ENCODE assay signal across 26 cellular contexts in genomic region chr3:7744850-7745249, GRCh38.
DNase-seq lines count a peak whose midpoint lies in the region; ATAC-seq and TF ChIP-seq lines count a peak whose summit lies in the region.
"Had no signal": no experiment of that assay in that cellular context is flagged by ENCODE, and none has a peak within 500 bp of the region (broad histone marks: within the 10 kb centered on the region; RNA-seq: fewer than 3 reads in every experiment).

No MANE protein-coding gene starts in this region.

- H3K4me3 Mint-ChIP-seq in stimulated activated naive B cell treated with anti-CD40 and anti-IgM and Interleukin-4, amounts not matched to agents 10 μg/mL and 1 μg/mL and 100 μg/mL, for 72 hours = no peak overlapping the region
- H3K4me3 Mint-ChIP-seq: B cell, CD14-positive monocyte, GM23338, HFFc6, IgD-negative memory B cell, T-helper 17 cell had no signal

- no peaks in the 10 kb centered on the region for H3K27me3 Mint-ChIP-seq in stimulated activated naive B cell treated with anti-CD40 and anti-IgM and Interleukin-4, amounts not matched to agents 10 μg/mL and 1 μg/mL and 100 μg/mL, for 72 hours
- H3K27me3 Mint-ChIP-seq: B cell, IgD-negative memory B cell, T-helper 17 cell had no signal

- POLR2A ChIA-PET in GM10248 (lab: Yijun Ruan, JAX) = no interaction called here

- TF ChIP-seq CTCF in GM10248 (IDR thresholded peaks at IDR 0.05; ENCODE audit: control extremely low read depth, extremely low read depth, low read depth, missing control alignments) = no peak

- H3K36me3 Mint-ChIP-seq in stimulated activated naive B cell treated with anti-CD40 and anti-IgM and Interleukin-4, amounts not matched to agents 10 μg/mL and 1 μg/mL and 100 μg/mL, for 72 hours = no peaks in the 10 kb centered on the region
- H3K36me3 Mint-ChIP-seq: CD14-positive monocyte, IgD-negative memory B cell had no signal

- H3K4me1 Mint-ChIP-seq in stimulated activated naive B cell treated with anti-CD40 and anti-IgM and Interleukin-4, amounts not matched to agents 10 μg/mL and 1 μg/mL and 100 μg/mL, for 72 hours = no peaks in the 10 kb centered on the region
- H3K4me1 Mint-ChIP-seq: B cell, CD14-positive monocyte, GM23338, IgD-negative memory B cell, T-helper 17 cell had no signal

- CTCF ChIA-PET in GM10248 (lab: Yijun Ruan, JAX) = interaction anchor here (1.6 to 2.5 kb wide), 2 partner anchors 9 to 41 kb away, joined by 4 to 7 read pairs; no protein-coding TSS in a partner anchor

- H3K9me3 Mint-ChIP-seq in stimulated activated naive B cell treated with anti-CD40 and anti-IgM and Interleukin-4, amounts not matched to agents 10 μg/mL and 1 μg/mL and 100 μg/mL, for 72 hours = peaks cover 0 to 5% of the 10 kb centered on the region in 2 donors
- H3K9me3 Mint-ChIP-seq: GM23338 had no signal

- peak; percentile 43 for DNase-seq in DMS153 (lab: John Stamatoyannopoulos, UW)
- no peak for DNase-seq in DMS153 treated with DMSO at 0.1 percent for 48 hours (lab: John Stamatoyannopoulos, UW; ENCODE audit: unreplicated experiment)
- peak; percentile 11 for DNase-seq in NCI-H82 (lab: John Stamatoyannopoulos, UW)
- no peak for DNase-seq in NCI-H82 treated with DMSO at 0.1 percent for 48 hours (lab: John Stamatoyannopoulos, UW; ENCODE audit: unreplicated experiment)
- peak; percentile 7 for DNase-seq in astrocyte of the hippocampus (ENCODE audit: low read depth, low spot score)
- no peak for DNase-seq in GM10248 (ENCODE audit: extremely low spot score)
- DNase-seq in H4 (ENCODE audit: low spot score) = no peak
- DNase-seq in stimulated activated naive B cell treated with anti-CD40 and anti-IgM and Interleukin-4, amounts not matched to agents 10 μg/mL and 1 μg/mL and 100 μg/mL, for 72 hours = no peak
- DNase-seq: DMS79, EL, GDM1, HFFc6, NCI-H1048, NCI-H1436, NCI-H1930, NCI-H2171, NCI-H226, NCI-H526, PC-9, T-helper 17 cell had no signal

- ATAC-seq in stimulated activated naive B cell treated with anti-CD40 and anti-IgM and Interleukin-4, amounts not matched to agents 10 μg/mL and 1 μg/mL and 100 μg/mL, for 72 hours (replicated peaks) = no peak
- ATAC-seq: GM23338, Right ventricle myocardium inferior, SK-N-SH treated with all-trans-retinoic acid at 6 μM for 48 hours, T-helper 17 cell had no signal

- no peak overlapping the region for H3K27ac Mint-ChIP-seq in stimulated activated naive B cell treated with anti-CD40 and anti-IgM and Interleukin-4, amounts not matched to agents 10 μg/mL and 1 μg/mL and 100 μg/mL, for 72 hours
- H3K27ac Mint-ChIP-seq: B cell, GM23338, HFFc6, IgD-negative memory B cell, T-helper 17 cell had no signal

Comparison
In these comparisons a context has a peak if more than half of its experiments do, and no peak if none do; other contexts are left out.
1. DNase-seq: peak in DMS153 (single experiment), NCI-H82 (single experiment) and astrocyte of the hippocampus (single experiment); none in DMS153 treated with DMSO at 0.1 percent for 48 hours (single experiment), NCI-H82 treated with DMSO at 0.1 percent for 48 hours (single experiment), GM10248 (single experiment), H4 (single experiment) and stimulated activated naive B cell treated with anti-CD40 and anti-IgM and Interleukin-4, amounts not matched to agents 10 μg/mL and 1 μg/mL and 100 μg/mL, for 72 hours (single experiment).